ENCODE assay signal across 8 cellular contexts in the genomic region with DNA sequence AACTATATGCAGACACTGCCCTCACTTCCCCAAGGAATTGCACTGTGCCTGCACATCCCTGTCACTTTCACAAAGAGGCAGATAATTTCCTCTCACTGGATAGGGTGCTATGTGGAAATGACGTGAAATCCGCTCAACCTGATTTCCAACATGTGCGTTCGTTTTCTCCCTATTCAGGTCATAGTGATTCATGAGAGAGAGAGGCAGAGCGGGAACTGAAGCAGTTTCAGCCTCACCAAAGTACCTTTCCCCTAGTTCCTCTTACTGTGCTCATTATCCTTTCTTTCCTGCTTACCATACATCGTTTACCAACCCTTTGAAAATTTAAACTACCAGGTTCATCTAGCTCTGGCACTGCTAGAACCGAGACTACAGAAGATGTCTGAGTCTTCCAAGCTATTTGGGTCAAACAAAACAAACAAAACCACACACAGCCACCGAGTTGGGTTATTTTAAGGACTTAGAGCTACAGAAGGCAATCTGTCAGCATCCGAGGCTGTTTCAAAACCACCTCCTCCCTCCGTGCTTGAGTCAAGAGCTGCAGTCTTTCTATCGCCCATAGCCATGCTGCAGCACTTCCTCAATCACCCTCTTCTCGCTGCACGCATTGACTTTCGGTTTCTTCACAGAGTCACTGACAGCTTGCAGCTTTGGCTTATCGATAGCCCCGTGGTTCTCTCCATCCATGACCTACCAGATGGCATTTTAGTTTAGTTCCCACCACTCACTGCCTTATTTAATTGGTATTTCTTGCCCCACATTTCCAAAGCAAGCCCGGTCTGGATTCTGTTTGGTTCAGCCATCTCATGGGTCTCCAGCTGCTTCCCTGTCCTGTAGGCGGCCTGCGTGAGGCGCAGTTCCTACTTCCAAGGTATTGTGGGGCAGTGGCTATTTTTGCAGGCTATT.
DNase-seq lines count a peak whose midpoint lies in the region; ATAC-seq and TF ChIP-seq lines count a peak whose summit lies in the region.

No MANE protein-coding gene starts in this region.

- H3K36me3 Mint-ChIP-seq in activated T-cell treated with anti-CD3 and anti-CD28 coated beads, Interleukin-2, amount 50 U/mL, for 4 hours (ENCODE audit: insufficient read depth) = no peaks in the 10 kb centered on the region
- no peaks in the 10 kb centered on the region for H3K36me3 Mint-ChIP-seq in type B pancreatic cell

- no peaks in the 10 kb centered on the region for H3K27me3 Mint-ChIP-seq in activated T-cell treated with anti-CD3 and anti-CD28 coated beads, Interleukin-2, amount 50 U/mL, for 4 hours (ENCODE audit: low read depth)
- H3K27me3 Mint-ChIP-seq in type B pancreatic cell = no peaks in the 10 kb centered on the region

- H3K27ac ChIP-seq in OCI-LY7 (ENCODE audit: low read depth, low read length, poor library complexity, severe bottlenecking) (no peak overlapping the region), cardiac muscle cell (no peak overlapping the region)

- H3K4me3 ChIP-seq in OCI-LY7 (ENCODE audit: low read depth, low read length, poor library complexity, severe bottlenecking) (peak overlapping the region; percentile 60), cardiac muscle cell (no peak overlapping the region)

- H3K9me2 ChIP-seq in OCI-LY7 (ENCODE audit: insufficient read depth, low read length) = no peaks in the 10 kb centered on the region

- H3K4me3 Mint-ChIP-seq in activated T-cell treated with anti-CD3 and anti-CD28 coated beads, Interleukin-2, amount 50 U/mL, for 4 hours = peak overlapping the region; percentile 89
- no peak overlapping the region for H3K4me3 Mint-ChIP-seq in type B pancreatic cell

- H3K9me3 ChIP-seq in OCI-LY7 (ENCODE audit: low read length) (no peaks in the 10 kb centered on the region), cardiac muscle cell (ENCODE audit: low read depth) (no peaks in the 10 kb centered on the region)

- TF ChIP-seq CTCF in OCI-LY7 (conservative IDR thresholded peaks at IDR 0.05; ENCODE audit: low read length) (peak; percentile 30; the same call in 1 of the 2 replicates), cardiac muscle cell (IDR thresholded peaks at IDR 0.05; ENCODE audit: low read depth, low read length) (peak; percentile 30), type B pancreatic cell (conservative IDR thresholded peaks at IDR 0.05) (no peak)

- POLR2A ChIA-PET in OCI-LY7 (lab: Charles Lee) = no interaction called here

- H2AFZ ChIP-seq in OCI-LY7 (ENCODE audit: low read length) = peak overlapping the region; percentile 83

- H4K20me1 ChIP-seq in OCI-LY7 (ENCODE audit: insufficient read depth, low read length) = no peaks in the 10 kb centered on the region

- H3K27ac Mint-ChIP-seq in type B pancreatic cell = no peak overlapping the region

- H3K4me2 ChIP-seq in OCI-LY7 (ENCODE audit: low read length) = peak overlapping the region; percentile 79

- peak; percentile 99 for ATAC-seq in GM19324 (IDR thresholded peaks at IDR 0.05; ENCODE audit: low FRiP score, unreplicated experiment)
- peak; percentile 98 for ATAC-seq in HG03439 (IDR thresholded peaks at IDR 0.05; ENCODE audit: unreplicated experiment)
- peak; percentile 95 for ATAC-seq in activated T-cell treated with anti-CD3 and anti-CD28 coated beads, Interleukin-2, amount 50 U/mL, for 4 hours

- BruUV-seq in OCI-LY7 (replicated peaks; lab: Mats Ljungman, UMichigan) = no TSS peak

- H3K27me3 ChIP-seq in cardiac muscle cell = no peaks in the 10 kb centered on the region

- no peaks in the 10 kb centered on the region for H3K79me2 ChIP-seq in OCI-LY7 (ENCODE audit: insufficient read depth, low read depth, low read length)

- H3K36me3 ChIP-seq in OCI-LY7 (ENCODE audit: insufficient read depth, low read length) (no peaks in the 10 kb centered on the region), cardiac muscle cell (no peaks in the 10 kb centered on the region)

- H3K9me3 Mint-ChIP-seq in activated T-cell treated with anti-CD3 and anti-CD28 coated beads, Interleukin-2, amount 50 U/mL, for 4 hours = no peaks in the 10 kb centered on the region
- peaks cover 5% of the 10 kb centered on the region for H3K9me3 Mint-ChIP-seq in type B pancreatic cell

- CTCF ChIA-PET in OCI-LY7 (lab: Charles Lee; ENCODE audit: unreplicated experiment) = no interaction called here

- H3K4me1 Mint-ChIP-seq in activated T-cell treated with anti-CD3 and anti-CD28 coated beads, Interleukin-2, amount 50 U/mL, for 4 hours (ENCODE audit: low read depth) = peaks cover 23% of the 10 kb centered on the region
- H3K4me1 Mint-ChIP-seq in type B pancreatic cell (ENCODE audit: unreplicated experiment) = peaks cover 5% of the 10 kb centered on the region

- no peaks in the 10 kb centered on the region for H3K4me1 ChIP-seq in OCI-LY7 (ENCODE audit: insufficient read depth, low read length, poor library complexity, severe bottlenecking)
- H3K4me1 ChIP-seq in cardiac muscle cell (ENCODE audit: low read depth) = no peaks in the 10 kb centered on the region

- DNase-seq in C1 segment of cervical spinal cord (lab: John Stamatoyannopoulos, UW) (peak in 11 of 14 donors; percentile 13 to 71 (median 35)), OCI-LY7 (ENCODE audit: low spot score) (peak; percentile 46), cardiac muscle cell (ENCODE audit: low read depth in 1 of 2, low spot score in 1 of 2) (peak; percentile 13 to 32), type B pancreatic cell (ENCODE audit: extremely low spot score, unreplicated experiment) (no peak)
- peak; percentile 38 for DNase-seq in activated T-cell treated with anti-CD3 and anti-CD28 coated beads, Interleukin-2, amount 50 U/mL, for 4 hours
- peak; percentile 20 to 40 (median 38) for DNase-seq in stimulated activated CD4-positive, alpha-beta T cell treated with anti-CD3 and anti-CD28 coated beads, Interleukin-1b, Interleukin-23, amount 100 ng/mL, for 24 hours (ENCODE audit: low read depth in 4 of 4, low spot score in 1 of 4)

- intact Hi-C loops in OCI-LY7 (cut with micrococcal nuclease; ENCODE audit: unreplicated experiment) = no loop called here
